In the genomic region with DNA sequence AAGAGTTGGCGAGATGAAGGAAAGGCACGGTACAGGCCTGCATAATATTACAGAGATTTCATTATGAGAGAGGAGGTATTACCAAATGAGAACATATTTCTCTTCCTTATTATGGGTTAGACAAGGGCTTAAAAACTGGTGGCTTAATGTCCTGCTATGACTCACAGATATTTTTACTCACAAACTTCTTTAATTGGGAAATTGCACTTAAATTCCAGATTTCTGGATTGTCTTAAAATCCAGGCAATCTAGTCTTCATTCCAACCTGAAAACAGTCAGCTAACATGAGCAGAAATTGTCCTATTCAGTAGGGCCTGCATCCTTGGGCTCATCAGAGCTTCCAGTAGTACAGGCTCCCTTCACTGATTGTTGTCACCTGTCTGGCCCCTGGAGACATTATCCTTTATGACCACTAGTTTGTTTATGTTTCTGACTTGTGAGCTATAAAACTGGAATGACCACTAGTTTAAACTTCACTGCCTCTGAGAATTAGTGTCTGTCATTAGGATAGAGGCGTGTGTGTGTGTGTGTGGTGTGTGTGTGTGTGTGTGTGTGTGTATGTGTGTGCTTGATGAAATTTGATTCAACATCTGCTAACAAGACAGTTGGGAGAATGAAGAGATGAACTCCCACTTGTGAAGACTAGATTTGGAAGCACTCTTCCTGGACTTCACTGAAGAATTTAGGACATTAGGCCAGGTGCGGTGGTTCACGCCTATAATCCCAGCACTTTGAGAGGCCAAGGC, we compare ENCODE assay signal across 3 cellular contexts.
TF ChIP-seq lines count a peak whose summit lies in the region.

No MANE protein-coding gene starts in this region.

TF ChIP-seq in SK-N-SH treated with all-trans-retinoic acid at 6 μM for 48 hours, 23 proteins besides CTCF, POLR2A, EP300 and RAD21:
- no peak for TF ChIP-seq ARNTL (CRISPR knock-in tag; IDR thresholded peaks at IDR 0.05; ENCODE audit: borderline replicate concordance, low read depth)
- TF ChIP-seq ZFP3 (CRISPR knock-in tag; IDR thresholded peaks at IDR 0.05), result no peak
- TF ChIP-seq, protein P1, sequence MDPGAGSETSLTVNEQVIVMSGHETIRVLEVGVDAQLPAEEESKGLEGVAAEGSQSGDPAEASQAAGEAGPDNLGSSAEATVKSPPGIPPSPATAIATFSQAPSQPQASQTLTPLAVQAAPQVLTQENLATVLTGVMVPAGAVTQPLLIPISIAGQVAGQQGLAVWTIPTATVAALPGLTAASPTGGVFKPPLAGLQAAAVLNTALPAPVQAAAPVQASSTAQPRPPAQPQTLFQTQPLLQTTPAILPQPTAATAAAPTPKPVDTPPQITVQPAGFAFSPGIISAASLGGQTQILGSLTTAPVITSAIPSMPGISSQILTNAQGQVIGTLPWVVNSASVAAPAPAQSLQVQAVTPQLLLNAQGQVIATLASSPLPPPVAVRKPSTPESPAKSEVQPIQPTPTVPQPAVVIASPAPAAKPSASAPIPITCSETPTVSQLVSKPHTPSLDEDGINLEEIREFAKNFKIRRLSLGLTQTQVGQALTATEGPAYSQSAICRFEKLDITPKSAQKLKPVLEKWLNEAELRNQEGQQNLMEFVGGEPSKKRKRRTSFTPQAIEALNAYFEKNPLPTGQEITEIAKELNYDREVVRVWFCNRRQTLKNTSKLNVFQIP (CRISPR knock-in tag; IDR thresholded peaks at IDR 0.05; ENCODE audit: borderline replicate concordance, low read depth), result no peak
- no peak for TF ChIP-seq RARB (CRISPR knock-in tag; IDR thresholded peaks at IDR 0.05)
- no peak for TF ChIP-seq GLIS3 (CRISPR knock-in tag; IDR thresholded peaks at IDR 0.05)
- no peak for TF ChIP-seq TCF4 (CRISPR knock-in tag; IDR thresholded peaks at IDR 0.05; ENCODE audit: borderline replicate concordance)
- no peak for TF ChIP-seq ZNF70 (CRISPR knock-in tag; IDR thresholded peaks at IDR 0.05)
- no peak for TF ChIP-seq TOX (CRISPR knock-in tag; IDR thresholded peaks at IDR 0.05; ENCODE audit: borderline replicate concordance)

TF ChIP-seq in SK-N-SH, 30 proteins besides CTCF, POLR2A, EP300 and RAD21:
- TF ChIP-seq SIN3A (IDR thresholded peaks at IDR 0.05; ENCODE audit: borderline replicate concordance, low read depth, low read length) (no peak), FOXM1 (IDR thresholded peaks at IDR 0.05; ENCODE audit: low read depth) (no peak), JUND (IDR thresholded peaks at IDR 0.05) (no peak), RFX5 (IDR thresholded peaks at IDR 0.05; ENCODE audit: low read length) (no peak), TEAD4 (IDR thresholded peaks at IDR 0.05; ENCODE audit: borderline replicate concordance, insufficient read depth) (no peak), SMC3 (IDR thresholded peaks at IDR 0.05; ENCODE audit: low read depth, low read length) (no peak), NFIC (IDR thresholded peaks at IDR 0.05; ENCODE audit: borderline replicate concordance) (no peak), RXRA (IDR thresholded peaks at IDR 0.05; ENCODE audit: borderline replicate concordance, low read depth) (no peak), TCF12 (IDR thresholded peaks at IDR 0.05) (no peak), MXI1 (IDR thresholded peaks at IDR 0.05; ENCODE audit: low read depth, low read length) (no peak), EZH2phosphoT487 (IDR thresholded peaks at IDR 0.05; ENCODE audit: borderline replicate concordance, low read depth) (no peak), CHD2 (IDR thresholded peaks at IDR 0.05; ENCODE audit: low read length, partially characterized antibody) (no peak), ELF1 (IDR thresholded peaks at IDR 0.05) (no peak)
- TF ChIP-seq, protein P2, sequence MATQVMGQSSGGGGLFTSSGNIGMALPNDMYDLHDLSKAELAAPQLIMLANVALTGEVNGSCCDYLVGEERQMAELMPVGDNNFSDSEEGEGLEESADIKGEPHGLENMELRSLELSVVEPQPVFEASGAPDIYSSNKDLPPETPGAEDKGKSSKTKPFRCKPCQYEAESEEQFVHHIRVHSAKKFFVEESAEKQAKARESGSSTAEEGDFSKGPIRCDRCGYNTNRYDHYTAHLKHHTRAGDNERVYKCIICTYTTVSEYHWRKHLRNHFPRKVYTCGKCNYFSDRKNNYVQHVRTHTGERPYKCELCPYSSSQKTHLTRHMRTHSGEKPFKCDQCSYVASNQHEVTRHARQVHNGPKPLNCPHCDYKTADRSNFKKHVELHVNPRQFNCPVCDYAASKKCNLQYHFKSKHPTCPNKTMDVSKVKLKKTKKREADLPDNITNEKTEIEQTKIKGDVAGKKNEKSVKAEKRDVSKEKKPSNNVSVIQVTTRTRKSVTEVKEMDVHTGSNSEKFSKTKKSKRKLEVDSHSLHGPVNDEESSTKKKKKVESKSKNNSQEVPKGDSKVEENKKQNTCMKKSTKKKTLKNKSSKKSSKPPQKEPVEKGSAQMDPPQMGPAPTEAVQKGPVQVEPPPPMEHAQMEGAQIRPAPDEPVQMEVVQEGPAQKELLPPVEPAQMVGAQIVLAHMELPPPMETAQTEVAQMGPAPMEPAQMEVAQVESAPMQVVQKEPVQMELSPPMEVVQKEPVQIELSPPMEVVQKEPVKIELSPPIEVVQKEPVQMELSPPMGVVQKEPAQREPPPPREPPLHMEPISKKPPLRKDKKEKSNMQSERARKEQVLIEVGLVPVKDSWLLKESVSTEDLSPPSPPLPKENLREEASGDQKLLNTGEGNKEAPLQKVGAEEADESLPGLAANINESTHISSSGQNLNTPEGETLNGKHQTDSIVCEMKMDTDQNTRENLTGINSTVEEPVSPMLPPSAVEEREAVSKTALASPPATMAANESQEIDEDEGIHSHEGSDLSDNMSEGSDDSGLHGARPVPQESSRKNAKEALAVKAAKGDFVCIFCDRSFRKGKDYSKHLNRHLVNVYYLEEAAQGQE (IDR thresholded peaks at IDR 0.05; ENCODE audit: low read depth, low read length), result no peak
- TF ChIP-seq, protein P3, sequence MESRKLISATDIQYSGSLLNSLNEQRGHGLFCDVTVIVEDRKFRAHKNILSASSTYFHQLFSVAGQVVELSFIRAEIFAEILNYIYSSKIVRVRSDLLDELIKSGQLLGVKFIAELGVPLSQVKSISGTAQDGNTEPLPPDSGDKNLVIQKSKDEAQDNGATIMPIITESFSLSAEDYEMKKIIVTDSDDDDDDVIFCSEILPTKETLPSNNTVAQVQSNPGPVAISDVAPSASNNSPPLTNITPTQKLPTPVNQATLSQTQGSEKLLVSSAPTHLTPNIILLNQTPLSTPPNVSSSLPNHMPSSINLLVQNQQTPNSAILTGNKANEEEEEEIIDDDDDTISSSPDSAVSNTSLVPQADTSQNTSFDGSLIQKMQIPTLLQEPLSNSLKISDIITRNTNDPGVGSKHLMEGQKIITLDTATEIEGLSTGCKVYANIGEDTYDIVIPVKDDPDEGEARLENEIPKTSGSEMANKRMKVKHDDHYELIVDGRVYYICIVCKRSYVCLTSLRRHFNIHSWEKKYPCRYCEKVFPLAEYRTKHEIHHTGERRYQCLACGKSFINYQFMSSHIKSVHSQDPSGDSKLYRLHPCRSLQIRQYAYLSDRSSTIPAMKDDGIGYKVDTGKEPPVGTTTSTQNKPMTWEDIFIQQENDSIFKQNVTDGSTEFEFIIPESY (IDR thresholded peaks at IDR 0.05; ENCODE audit: borderline replicate concordance, low read depth), result no peak

TF ChIP-seq in K562, 482 proteins besides CTCF, POLR2A, EP300 and RAD21 (continues in another document):
- TF ChIP-seq, protein P4, sequence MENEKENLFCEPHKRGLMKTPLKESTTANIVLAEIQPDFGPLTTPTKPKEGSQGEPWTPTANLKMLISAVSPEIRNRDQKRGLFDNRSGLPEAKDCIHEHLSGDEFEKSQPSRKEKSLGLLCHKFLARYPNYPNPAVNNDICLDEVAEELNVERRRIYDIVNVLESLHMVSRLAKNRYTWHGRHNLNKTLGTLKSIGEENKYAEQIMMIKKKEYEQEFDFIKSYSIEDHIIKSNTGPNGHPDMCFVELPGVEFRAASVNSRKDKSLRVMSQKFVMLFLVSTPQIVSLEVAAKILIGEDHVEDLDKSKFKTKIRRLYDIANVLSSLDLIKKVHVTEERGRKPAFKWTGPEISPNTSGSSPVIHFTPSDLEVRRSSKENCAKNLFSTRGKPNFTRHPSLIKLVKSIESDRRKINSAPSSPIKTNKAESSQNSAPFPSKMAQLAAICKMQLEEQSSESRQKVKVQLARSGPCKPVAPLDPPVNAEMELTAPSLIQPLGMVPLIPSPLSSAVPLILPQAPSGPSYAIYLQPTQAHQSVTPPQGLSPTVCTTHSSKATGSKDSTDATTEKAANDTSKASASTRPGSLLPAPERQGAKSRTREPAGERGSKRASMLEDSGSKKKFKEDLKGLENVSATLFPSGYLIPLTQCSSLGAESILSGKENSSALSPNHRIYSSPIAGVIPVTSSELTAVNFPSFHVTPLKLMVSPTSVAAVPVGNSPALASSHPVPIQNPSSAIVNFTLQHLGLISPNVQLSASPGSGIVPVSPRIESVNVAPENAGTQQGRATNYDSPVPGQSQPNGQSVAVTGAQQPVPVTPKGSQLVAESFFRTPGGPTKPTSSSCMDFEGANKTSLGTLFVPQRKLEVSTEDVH (IDR thresholded peaks at IDR 0.05; ENCODE audit: low read depth, partially characterized antibody), result no peak
- TF ChIP-seq, protein P5, sequence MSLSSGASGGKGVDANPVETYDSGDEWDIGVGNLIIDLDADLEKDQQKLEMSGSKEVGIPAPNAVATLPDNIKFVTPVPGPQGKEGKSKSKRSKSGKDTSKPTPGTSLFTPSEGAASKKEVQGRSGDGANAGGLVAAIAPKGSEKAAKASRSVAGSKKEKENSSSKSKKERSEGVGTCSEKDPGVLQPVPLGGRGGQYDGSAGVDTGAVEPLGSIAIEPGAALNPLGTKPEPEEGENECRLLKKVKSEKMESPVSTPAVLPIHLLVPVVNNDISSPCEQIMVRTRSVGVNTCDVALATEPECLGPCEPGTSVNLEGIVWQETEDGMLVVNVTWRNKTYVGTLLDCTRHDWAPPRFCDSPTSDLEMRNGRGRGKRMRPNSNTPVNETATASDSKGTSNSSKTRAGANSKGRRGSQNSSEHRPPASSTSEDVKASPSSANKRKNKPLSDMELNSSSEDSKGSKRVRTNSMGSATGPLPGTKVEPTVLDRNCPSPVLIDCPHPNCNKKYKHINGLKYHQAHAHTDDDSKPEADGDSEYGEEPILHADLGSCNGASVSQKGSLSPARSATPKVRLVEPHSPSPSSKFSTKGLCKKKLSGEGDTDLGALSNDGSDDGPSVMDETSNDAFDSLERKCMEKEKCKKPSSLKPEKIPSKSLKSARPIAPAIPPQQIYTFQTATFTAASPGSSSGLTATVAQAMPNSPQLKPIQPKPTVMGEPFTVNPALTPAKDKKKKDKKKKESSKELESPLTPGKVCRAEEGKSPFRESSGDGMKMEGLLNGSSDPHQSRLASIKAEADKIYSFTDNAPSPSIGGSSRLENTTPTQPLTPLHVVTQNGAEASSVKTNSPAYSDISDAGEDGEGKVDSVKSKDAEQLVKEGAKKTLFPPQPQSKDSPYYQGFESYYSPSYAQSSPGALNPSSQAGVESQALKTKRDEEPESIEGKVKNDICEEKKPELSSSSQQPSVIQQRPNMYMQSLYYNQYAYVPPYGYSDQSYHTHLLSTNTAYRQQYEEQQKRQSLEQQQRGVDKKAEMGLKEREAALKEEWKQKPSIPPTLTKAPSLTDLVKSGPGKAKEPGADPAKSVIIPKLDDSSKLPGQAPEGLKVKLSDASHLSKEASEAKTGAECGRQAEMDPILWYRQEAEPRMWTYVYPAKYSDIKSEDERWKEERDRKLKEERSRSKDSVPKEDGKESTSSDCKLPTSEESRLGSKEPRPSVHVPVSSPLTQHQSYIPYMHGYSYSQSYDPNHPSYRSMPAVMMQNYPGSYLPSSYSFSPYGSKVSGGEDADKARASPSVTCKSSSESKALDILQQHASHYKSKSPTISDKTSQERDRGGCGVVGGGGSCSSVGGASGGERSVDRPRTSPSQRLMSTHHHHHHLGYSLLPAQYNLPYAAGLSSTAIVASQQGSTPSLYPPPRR (CRISPR knock-in tag; IDR thresholded peaks at IDR 0.05; ENCODE audit: borderline replicate concordance), result no peak
- TF ChIP-seq CHD1 (IDR thresholded peaks at IDR 0.05; ENCODE audit: low read length) (no peak), NFRKB (IDR thresholded peaks at IDR 0.05; ENCODE audit: low read depth) (no peak), TCF3 (CRISPR knock-in tag; IDR thresholded peaks at IDR 0.05) (no peak), ZNF507 (tag; conservative IDR thresholded peaks at IDR 0.05) (no peak), RBM34 (IDR thresholded peaks at IDR 0.05; ENCODE audit: borderline replicate concordance, insufficient read depth, low read length) (no peak), ZC3H4 (CRISPR knock-in tag; IDR thresholded peaks at IDR 0.05; ENCODE audit: borderline replicate concordance) (no peak), WHSC1 (IDR thresholded peaks at IDR 0.05; ENCODE audit: low read length) (no peak), ZNF707 (CRISPR knock-in tag; conservative IDR thresholded peaks at IDR 0.05) (no peak), EGR1 (conservative IDR thresholded peaks at IDR 0.05) (no peak), RNF2 (IDR thresholded peaks at IDR 0.05) (no peak), KAT8 (IDR thresholded peaks at IDR 0.05; ENCODE audit: low read depth) (no peak)
- TF ChIP-seq, protein P6, sequence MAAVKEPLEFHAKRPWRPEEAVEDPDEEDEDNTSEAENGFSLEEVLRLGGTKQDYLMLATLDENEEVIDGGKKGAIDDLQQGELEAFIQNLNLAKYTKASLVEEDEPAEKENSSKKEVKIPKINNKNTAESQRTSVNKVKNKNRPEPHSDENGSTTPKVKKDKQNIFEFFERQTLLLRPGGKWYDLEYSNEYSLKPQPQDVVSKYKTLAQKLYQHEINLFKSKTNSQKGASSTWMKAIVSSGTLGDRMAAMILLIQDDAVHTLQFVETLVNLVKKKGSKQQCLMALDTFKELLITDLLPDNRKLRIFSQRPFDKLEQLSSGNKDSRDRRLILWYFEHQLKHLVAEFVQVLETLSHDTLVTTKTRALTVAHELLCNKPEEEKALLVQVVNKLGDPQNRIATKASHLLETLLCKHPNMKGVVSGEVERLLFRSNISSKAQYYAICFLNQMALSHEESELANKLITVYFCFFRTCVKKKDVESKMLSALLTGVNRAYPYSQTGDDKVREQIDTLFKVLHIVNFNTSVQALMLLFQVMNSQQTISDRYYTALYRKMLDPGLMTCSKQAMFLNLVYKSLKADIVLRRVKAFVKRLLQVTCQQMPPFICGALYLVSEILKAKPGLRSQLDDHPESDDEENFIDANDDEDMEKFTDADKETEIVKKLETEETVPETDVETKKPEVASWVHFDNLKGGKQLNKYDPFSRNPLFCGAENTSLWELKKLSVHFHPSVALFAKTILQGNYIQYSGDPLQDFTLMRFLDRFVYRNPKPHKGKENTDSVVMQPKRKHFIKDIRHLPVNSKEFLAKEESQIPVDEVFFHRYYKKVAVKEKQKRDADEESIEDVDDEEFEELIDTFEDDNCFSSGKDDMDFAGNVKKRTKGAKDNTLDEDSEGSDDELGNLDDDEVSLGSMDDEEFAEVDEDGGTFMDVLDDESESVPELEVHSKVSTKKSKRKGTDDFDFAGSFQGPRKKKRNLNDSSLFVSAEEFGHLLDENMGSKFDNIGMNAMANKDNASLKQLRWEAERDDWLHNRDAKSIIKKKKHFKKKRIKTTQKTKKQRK (IDR thresholded peaks at IDR 0.05; ENCODE audit: borderline replicate concordance, low read depth, low read length), result no peak
- TF ChIP-seq, protein P7, sequence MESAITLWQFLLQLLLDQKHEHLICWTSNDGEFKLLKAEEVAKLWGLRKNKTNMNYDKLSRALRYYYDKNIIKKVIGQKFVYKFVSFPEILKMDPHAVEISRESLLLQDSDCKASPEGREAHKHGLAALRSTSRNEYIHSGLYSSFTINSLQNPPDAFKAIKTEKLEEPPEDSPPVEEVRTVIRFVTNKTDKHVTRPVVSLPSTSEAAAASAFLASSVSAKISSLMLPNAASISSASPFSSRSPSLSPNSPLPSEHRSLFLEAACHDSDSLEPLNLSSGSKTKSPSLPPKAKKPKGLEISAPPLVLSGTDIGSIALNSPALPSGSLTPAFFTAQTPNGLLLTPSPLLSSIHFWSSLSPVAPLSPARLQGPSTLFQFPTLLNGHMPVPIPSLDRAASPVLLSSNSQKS (CRISPR knock-in tag; IDR thresholded peaks at IDR 0.05), result no peak
- TF ChIP-seq, protein P8, sequence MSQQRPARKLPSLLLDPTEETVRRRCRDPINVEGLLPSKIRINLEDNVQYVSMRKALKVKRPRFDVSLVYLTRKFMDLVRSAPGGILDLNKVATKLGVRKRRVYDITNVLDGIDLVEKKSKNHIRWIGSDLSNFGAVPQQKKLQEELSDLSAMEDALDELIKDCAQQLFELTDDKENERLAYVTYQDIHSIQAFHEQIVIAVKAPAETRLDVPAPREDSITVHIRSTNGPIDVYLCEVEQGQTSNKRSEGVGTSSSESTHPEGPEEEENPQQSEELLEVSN (IDR thresholded peaks at IDR 0.05; ENCODE audit: borderline replicate concordance in 1 of 2, extremely low read depth in 1 of 2, insufficient read depth in 1 of 2, insufficient read length in 1 of 2, low read depth in 1 of 2, low read length in 1 of 2, poor library complexity in 1 of 2, severe bottlenecking in 1 of 2), result no peak
